In the genomic region with DNA sequence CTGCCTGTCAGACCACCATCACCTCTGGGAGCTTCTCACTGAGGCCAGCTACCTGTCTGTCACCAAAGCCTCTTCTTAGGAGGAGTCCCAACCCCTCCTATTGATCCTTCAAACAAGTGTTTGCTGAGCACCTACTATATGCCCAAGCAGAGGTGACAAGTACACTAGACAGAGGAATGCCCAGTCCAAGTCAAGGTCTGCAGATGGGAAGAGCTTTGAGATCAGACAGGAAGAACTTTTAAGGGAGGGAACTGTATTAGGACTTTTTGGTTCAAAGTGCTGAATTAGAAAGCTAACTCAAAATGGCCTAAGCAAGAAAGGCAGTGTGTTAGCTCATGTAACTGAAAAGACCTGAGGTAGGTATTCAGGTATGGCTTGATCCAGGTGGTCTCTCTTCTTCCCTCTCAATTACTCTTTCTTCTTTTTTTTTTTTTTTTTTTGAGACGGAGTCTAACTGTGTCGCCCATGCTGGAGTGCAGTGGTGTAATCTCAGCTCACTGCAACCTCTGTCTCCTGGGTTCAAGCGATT, we compare ENCODE assay signal across 18 cellular contexts. TPM values are rescaled to one million over a fixed set of nuclear protein-coding genes. Genes with fewer than 3 reads are reported as not detected.
A peak's percentile ranks its signal among the peaks of the same experiment; 100 is the strongest.
DNase-seq lines count a peak whose midpoint lies in the region; FAIRE-seq and TF ChIP-seq lines count a peak whose summit lies in the region.
"Had no signal": no experiment of that assay in that cellular context is flagged by ENCODE, and none has a peak within 500 bp of the region (broad histone marks: within the 10 kb centered on the region; RNA-seq: fewer than 3 reads in every experiment).

No MANE protein-coding gene starts in this region.

- H4K20me1 ChIP-seq in H1 (replicated peaks in 1 of 2; ENCODE audit: control insufficient read depth in 1 of 2, insufficient read depth in 2 of 2, low read length in 2 of 2), result peaks cover 0 to 1% of the 10 kb centered on the region in 2 experiments

- H3K4me3 ChIP-seq in Peyer's patch (no peak overlapping the region), H1 (ENCODE audit: extremely low read depth in 1 of 4, insufficient read depth in 2 of 4, low read depth in 3 of 4, low read length in 4 of 4) (no peak overlapping the region), neuronal stem cell (ENCODE audit: low read length in 2 of 2) (no peak overlapping the region), brain microvascular endothelial cell (ENCODE audit: low read depth, low read length) (no peak overlapping the region)
- H3K4me3 ChIP-seq: GM23338 had no signal

- H3K36me3 ChIP-seq in Peyer's patch (no peaks in the 10 kb centered on the region), H1 (ENCODE audit: control insufficient read depth in 2 of 4, insufficient read depth in 4 of 4, low read length in 3 of 4) (no peaks in the 10 kb centered on the region), neuronal stem cell (replicated peaks in 1 of 2; ENCODE audit: control insufficient read depth in 2 of 2, insufficient read depth in 2 of 2, low read length in 2 of 2) (no peaks in the 10 kb centered on the region), brain microvascular endothelial cell (replicated peaks) (no peaks in the 10 kb centered on the region)
- H3K36me3 ChIP-seq: BE2C had no signal

- H3K4me1 ChIP-seq in Peyer's patch, result peaks cover 0 to 39% (median 0%) of the 10 kb centered on the region in 4 donors
- H3K4me1 ChIP-seq in H1 (replicated peaks in 1 of 4; ENCODE audit: control insufficient read depth in 3 of 4, insufficient read depth in 4 of 4, low read length in 3 of 4), result peaks cover 0 to 10% (median 6%) of the 10 kb centered on the region in 4 experiments; a peak in 5 of 7 replicates
- peaks cover 6 to 12% of the 10 kb centered on the region in 2 donors for H3K4me1 ChIP-seq in neuronal stem cell (ENCODE audit: control insufficient read depth in 2 of 2, insufficient read depth in 1 of 2, low read depth in 1 of 2, low read length in 2 of 2)
- H3K4me1 ChIP-seq: BE2C had no signal

- H2BK5ac ChIP-seq in H1 (ENCODE audit: low read depth, low read length), result peak overlapping the region; percentile 8; the same call in 1 of the 2 replicates
- H2BK5ac ChIP-seq in neuronal stem cell (ENCODE audit: low read length), result no peak overlapping the region

- no peak overlapping the region for H2AK5ac ChIP-seq in H1 (ENCODE audit: low read depth, low read length)
- peak overlapping the region; percentile 23 for H2AK5ac ChIP-seq in neuronal stem cell (ENCODE audit: low read depth, low read length)

- no peak for TF ChIP-seq EP300 in H1 (IDR thresholded peaks at IDR 0.05; ENCODE audit: borderline replicate concordance in 1 of 2, low read depth in 2 of 2, low read length in 2 of 2)

- FAIRE-seq in H1 (lab: Jason Lieb, UNC), result no peak
- FAIRE-seq: A204.1, GM12892 had no signal

- TF ChIP-seq POLR2A in Peyer's patch (IDR thresholded peaks at IDR 0.05), result no peak
- TF ChIP-seq POLR2A in H1 (IDR thresholded peaks at IDR 0.05; ENCODE audit: control extremely low read depth in 1 of 2, low read depth in 2 of 2, low read length in 2 of 2), result no peak

- no peak overlapping the region for H3K4ac ChIP-seq in H1 (replicated peaks; ENCODE audit: insufficient read length, low read depth, low read length)
- no peak overlapping the region for H3K4ac ChIP-seq in neuronal stem cell (ENCODE audit: low read length)

- WGBS in H1 (ENCODE audit: extremely low coverage in 1 of 2, insufficient coverage in 1 of 2, insufficient read length in 1 of 2, insufficient replicate concordance in 2 of 2, low coverage in 1 of 2, low lambda C conversion rate in 2 of 2, missing lambda C conversion rate in 1 of 2), 2 experiments, result 71% methylated on average over 1 of the region's 3 CpGs; no CpG with 5 or more reads in 1 of the 2 experiments
- no CpG with 5 or more reads among the region's 3 CpGs for WGBS in neuronal stem cell (ENCODE audit: extremely low coverage in 2 of 2, insufficient read length in 2 of 2, insufficient replicate concordance in 1 of 2), 2 donors

- no peak overlapping the region for H3K56ac ChIP-seq in H1 (replicated peaks; ENCODE audit: insufficient read length, low read depth, low read length)

- peak overlapping the region in 3 of 4 donors; percentile 64 to 84 (median 78) for H3K27ac ChIP-seq in Peyer's patch
- no peak overlapping the region for H3K27ac ChIP-seq in H1 (ENCODE audit: low read depth, low read length)
- H3K27ac ChIP-seq in neuronal stem cell (replicated peaks; ENCODE audit: low read length), result no peak overlapping the region
- no peak overlapping the region for H3K27ac ChIP-seq in brain microvascular endothelial cell
- H3K27ac ChIP-seq: C4-2B had no signal

- peaks cover 3% of the 10 kb centered on the region; the same call in 1 of the 2 replicates for H3K23me2 ChIP-seq in H1 (ENCODE audit: low read depth, low read length)

- no peak overlapping the region for H4K8ac ChIP-seq in H1 (ENCODE audit: extremely low read depth, insufficient read depth, low read length)
- H4K8ac ChIP-seq in neuronal stem cell (ENCODE audit: low read depth, low read length), result no peak overlapping the region

- H2AFZ ChIP-seq in H1 (ENCODE audit: low read length) (no peak overlapping the region), neuronal stem cell (ENCODE audit: low read length) (no peak overlapping the region)

- no peak for TF ChIP-seq CTCF in Peyer's patch (IDR thresholded peaks at IDR 0.05)
- no peak for TF ChIP-seq CTCF in H1 (IDR thresholded peaks at IDR 0.05; ENCODE audit: control extremely low read depth in 1 of 3, insufficient read depth in 1 of 3, low read depth in 1 of 3, low read length in 3 of 3)
- no peak for TF ChIP-seq CTCF in brain microvascular endothelial cell (IDR thresholded peaks at IDR 0.05; ENCODE audit: low read depth, low read length, missing control alignments)

- H2BK20ac ChIP-seq in H1 (ENCODE audit: low read length), result no peak overlapping the region; the same call in 1 of the 2 replicates

- in situ Hi-C loops in brain microvascular endothelial cell (cut with HindIII; ENCODE audit: low pct_ligation_motif_present, low sequenced_read_pairs), result no loop called here

- H4K91ac ChIP-seq in H1 (replicated peaks; ENCODE audit: insufficient read length, low read length) (no peak overlapping the region), neuronal stem cell (ENCODE audit: low read depth, low read length, poor library complexity) (no peak overlapping the region)

- DNase-seq in Peyer's patch, result no peak
- DNase-seq in H1 (ENCODE audit: low read depth in 1 of 2, low spot score in 2 of 2), result no peak
- DNase-seq in neuronal stem cell (ENCODE audit: low spot score), result no peak
- no peak for DNase-seq in stimulated activated CD4-positive, alpha-beta T cell treated with anti-CD3 and anti-CD28 coated beads, Interleukin-1b, Interleukin-23, amount 100 ng/mL, for 48 hours
- DNase-seq in DMS 273 (lab: John Stamatoyannopoulos, UW; ENCODE audit: unreplicated experiment), result no peak
- DNase-seq in brain microvascular endothelial cell, result no peak
- no peak for DNase-seq in NCI-H526 (lab: John Stamatoyannopoulos, UW)
- DNase-seq: BE2C; CD4-positive, alpha-beta memory T cell; DMS153; DMS79 treated with DMSO at 0.1 percent for 48 hours; EL; GDM1; H9 had no signal

- peak overlapping the region; percentile 62; the same call in 1 of the 2 replicates for H2BK12ac ChIP-seq in H1 (ENCODE audit: low read depth, low read length)
- H2BK12ac ChIP-seq in neuronal stem cell (ENCODE audit: low read length), result no peak overlapping the region

- H3K9me3 ChIP-seq in Peyer's patch, result no peaks in the 10 kb centered on the region
- no peaks in the 10 kb centered on the region for H3K9me3 ChIP-seq in H1 (ENCODE audit: insufficient read depth in 2 of 2, low read depth in 1 of 2, low read length in 1 of 2)
- no peaks in the 10 kb centered on the region for H3K9me3 ChIP-seq in neuronal stem cell (replicated peaks in 1 of 2; ENCODE audit: control insufficient read depth in 2 of 2, insufficient read depth in 1 of 2, low read depth in 1 of 2, low read length in 2 of 2)
- H3K9me3 ChIP-seq: BE2C had no signal

- H3K9ac ChIP-seq in H1 (replicated peaks in 1 of 4; ENCODE audit: extremely low read depth in 1 of 4, low read depth in 3 of 4, low read length in 3 of 4), result no peak overlapping the region
- H3K9ac ChIP-seq in neuronal stem cell (ENCODE audit: low read depth, low read length, poor library complexity), result no peak overlapping the region

- H4K5ac ChIP-seq in H1 (ENCODE audit: insufficient read length, low read depth, low read length), result no peak overlapping the region

- H3K79me1 ChIP-seq in H1 (ENCODE audit: low read depth, low read length) (peaks cover 10% of the 10 kb centered on the region), neuronal stem cell (ENCODE audit: low read depth, low read length) (peaks cover 3% of the 10 kb centered on the region)

- H2BK15ac ChIP-seq in H1 (ENCODE audit: low read length) (no peak overlapping the region), neuronal stem cell (ENCODE audit: low read length) (no peak overlapping the region)

- H3K27me3 ChIP-seq in Peyer's patch (no peaks in the 10 kb centered on the region), H1 (replicated peaks in 1 of 4; ENCODE audit: control insufficient read depth in 3 of 4, extremely low read depth in 1 of 4, insufficient read depth in 3 of 4, low read length in 3 of 4) (0 out of 7 replicates have a peak, but pooled peaks cover 0 to 2% (median 0%) of the 10 kb centered on the region in 4 experiments), neuronal stem cell (ENCODE audit: control insufficient read depth in 3 of 3, insufficient read depth in 3 of 3, low read depth in 1 of 3, low read length in 3 of 3) (no peaks in the 10 kb centered on the region), brain microvascular endothelial cell (replicated peaks) (peaks cover 2% of the 10 kb centered on the region)
- H3K27me3 ChIP-seq: BE2C had no signal

- no peak overlapping the region for H3K18ac ChIP-seq in H1 (ENCODE audit: extremely low read depth, low read length)
- H3K18ac ChIP-seq in neuronal stem cell (ENCODE audit: low read length), result no peak overlapping the region

- CTCF ChIA-PET in H1 (lab: Charles Lee; ENCODE audit: partially characterized antibody), result interaction anchor here (0.5 to 2.8 kb wide), 8 partner anchors 8 to 369 kb away, joined by 3 to 20 read pairs (median 4); no protein-coding TSS in a partner anchor

- H2BK120ac ChIP-seq in H1 (replicated peaks; ENCODE audit: low read depth, low read length), result no peak overlapping the region
- H2BK120ac ChIP-seq in neuronal stem cell (ENCODE audit: low read depth, low read length), result no peak overlapping the region

- no peak for TF ChIP-seq RAD21 in H1 (IDR thresholded peaks at IDR 0.05 in 1 of 2, conservative IDR thresholded peaks at IDR 0.05 in 1 of 2; ENCODE audit: low read depth in 2 of 2, low read length in 2 of 2)

- peaks cover 11 to 12% of the 10 kb centered on the region in 2 experiments for H3K79me2 ChIP-seq in H1 (ENCODE audit: control insufficient read depth in 1 of 2, insufficient read depth in 2 of 2, low read length in 2 of 2)

- H3K4me2 ChIP-seq in H1 (ENCODE audit: insufficient read depth in 1 of 2, low read depth in 2 of 2, low read length in 2 of 2) (no peak overlapping the region), neuronal stem cell (ENCODE audit: insufficient read depth, low read length, poor library complexity, severe bottlenecking) (no peak overlapping the region)
- H3K4me2 ChIP-seq: GM23338 had no signal

- H3K23ac ChIP-seq in H1 (ENCODE audit: insufficient read length) (no peak overlapping the region), neuronal stem cell (ENCODE audit: low read depth, low read length, poor library complexity) (no peak overlapping the region)

- H3K14ac ChIP-seq in H1 (ENCODE audit: insufficient read length) (no peak overlapping the region), neuronal stem cell (ENCODE audit: low read length) (no peak overlapping the region)

- POLR2A ChIA-PET in H1 (lab: Charles Lee; ENCODE audit: partially characterized antibody), result interaction anchor here (1.1 kb wide), 1 partner anchor 396 kb away, joined by 3 read pairs; the partner anchor contains the start of gene THUMPD3

RNA-seq across cellular contexts. Expression of gene RAD18, which starts 3.6 kb away (rescaled TPM):
- 10 to 100 TPM in 2 of 4 donors, 1 to 10 TPM in 2; 6.5 to 26.4 (median 10.3) TPM for total RNA-seq in Peyer's patch
- 23.0 and 23.2 TPM in 2 replicates for total RNA-seq in H1 (2021; fragmentation: NEBNext Ultra II Directional; extraction: Animal tissue kit (Norgen Biotek cat#: 25700))
- 13.0 and 22.7 TPM in 2 replicates for polyA plus RNA-seq in H1 (2011; rRNA removed)
- 12.9 TPM for polyA plus RNA-seq in H1 (2011; cell fraction: cytosol; rRNA removed)
- polyA plus RNA-seq in H1 (2011; cell fraction: nucleus; rRNA removed), result 8.6 TPM
- 8.5 to 13.3 TPM (median 9.9 TPM) in 4 replicates for polyA plus RNA-seq in H1 (2012, experiment 1 of 2)
- 0.59 TPM for polyA plus RNA-seq in H1 (2012, experiment 2 of 2)
- 14.7 TPM for polyA plus RNA-seq in H1 (2013, experiment 1 of 2)
- polyA plus RNA-seq in H1 (2013, experiment 2 of 2), result 16.1 TPM
- 20.8 and 23.0 TPM in 2 replicates for polyA minus RNA-seq in H1 (2011; rRNA and poly(A)+ RNA removed)
- 8.9 TPM for polyA minus RNA-seq in H1 (2011; cell fraction: cytosol; rRNA and poly(A)+ RNA removed)
- 33.8 TPM for polyA minus RNA-seq in H1 (2011; cell fraction: nucleus; rRNA and poly(A)+ RNA removed)
- polyA plus RNA-seq in neuronal stem cell (2013, experiment 1 of 2), result 11.9 TPM
- 11.7 TPM for polyA plus RNA-seq in neuronal stem cell (2013, experiment 2 of 2)

Comparison
In these comparisons a context has a peak if more than half of its experiments do, and no peak if none do; other contexts are left out.
1. H3K27ac ChIP-seq: peak in Peyer's patch (3 of 4); none in H1 (single experiment), neuronal stem cell (single experiment) and brain microvascular endothelial cell (single experiment).